ENCODE assay signal across 18 cellular contexts in genomic region chr12:45192707-45193106, GRCh38. TPM values are rescaled to one million over a fixed set of nuclear protein-coding genes. Genes with fewer than 3 reads are reported as not detected.
DNase-seq lines count a peak whose midpoint lies in the region; ATAC-seq, FAIRE-seq and TF ChIP-seq lines count a peak whose summit lies in the region.
"Had no signal": no experiment of that assay in that cellular context is flagged by ENCODE, and none has a peak within 500 bp of the region (broad histone marks: within the 10 kb centered on the region; RNA-seq: fewer than 3 reads in every experiment).

No MANE protein-coding gene starts in this region.

- intact Hi-C loops in K562 (cut with micrococcal nuclease) (no loop called here), testis (cut with DNase I; ENCODE audit: low total_unique reads) (no loop called here)
- intact Hi-C loops in activated T-helper 1 cell treated with anti-CD3 and anti-CD28 coated beads, Interleukin-12 subunit alpha, Interleukin-12 subunit beta, Interleukin-2, Interleukin-4 antibody, amounts not matched to agents 30 ng/mL and 10 ng/mL and 1 ng/mL, durations not matched to agents 14 hours and 24 hours and 36 hours (cut with micrococcal nuclease): loop anchor here (1.0 kb wide), 1 partner anchor 23 kb away; no protein-coding TSS in a partner anchor

- 82% methylated on average over 4 of the region's 4 CpGs for WGBS in SK-N-SH (ENCODE audit: low lambda C conversion rate)
- WGBS in K562 (ENCODE audit: insufficient coverage, low coverage, missing lambda C conversion rate): 32% methylated on average over 4 of the region's 4 CpGs
- 65% methylated on average over 4 of the region's 4 CpGs for WGBS in smooth muscle cell (ENCODE audit: low lambda C conversion rate)
- WGBS in testis, 2 donors: 79 to 84% methylated on average over 4 of the region's 4 CpGs

- H4K20me1 ChIP-seq in SK-N-SH (ENCODE audit: insufficient read depth) (no peaks in the 10 kb centered on the region), K562 (replicated peaks; ENCODE audit: control insufficient read depth, insufficient read depth, low read length) (no peaks in the 10 kb centered on the region), smooth muscle cell (ENCODE audit: low read depth) (no peaks in the 10 kb centered on the region)
- H4K20me1 ChIP-seq: BLaER1 treated with 17β-estradiol and CSF1 and Interleukin-3, amounts not matched to agents 10 nM and 100 nM had no signal

- POLR2A ChIA-PET in SK-N-SH (lab: Yijun Ruan, JAX): no interaction called here
- POLR2A ChIA-PET in K562 (lab: Yijun Ruan, JAX): interaction anchor here (2.4 kb wide), 1 partner anchor 10 kb away, joined by 5 read pairs; no protein-coding TSS in a partner anchor

- in situ Hi-C loops in K562 (cut with MboI): no loop called here

- H3K4me1 Mint-ChIP-seq in activated T-helper 1 cell treated with anti-CD3 and anti-CD28 coated beads, Interleukin-12 subunit alpha, Interleukin-12 subunit beta, Interleukin-2, Interleukin-4 antibody, amounts not matched to agents 30 ng/mL and 10 ng/mL and 1 ng/mL, durations not matched to agents 14 hours and 24 hours and 36 hours (ENCODE audit: low read depth): peaks cover 17% of the 10 kb centered on the region

- H2AFZ ChIP-seq in SK-N-SH (ENCODE audit: low read depth) (no peak overlapping the region), K562 (ENCODE audit: low read depth, low read length) (no peak overlapping the region), smooth muscle cell (ENCODE audit: low read depth) (no peak overlapping the region)

- no peaks in the 10 kb centered on the region for H3K79me2 ChIP-seq in SK-N-SH (ENCODE audit: insufficient read depth)
- H3K79me2 ChIP-seq in K562 (ENCODE audit: control insufficient read depth, insufficient read depth, low read length): no peaks in the 10 kb centered on the region
- no peaks in the 10 kb centered on the region for H3K79me2 ChIP-seq in smooth muscle cell (ENCODE audit: low read depth)

- H3K9me2 ChIP-seq in SK-N-SH: no peaks in the 10 kb centered on the region

- no peaks in the 10 kb centered on the region for H3K9me3 Mint-ChIP-seq in activated T-helper 1 cell treated with anti-CD3 and anti-CD28 coated beads, Interleukin-12 subunit alpha, Interleukin-12 subunit beta, Interleukin-2, Interleukin-4 antibody, amounts not matched to agents 30 ng/mL and 10 ng/mL and 1 ng/mL, durations not matched to agents 14 hours and 24 hours and 36 hours
- H3K9me3 Mint-ChIP-seq: H9 had no signal

- H3K4me3 Mint-ChIP-seq in activated T-helper 1 cell treated with anti-CD3 and anti-CD28 coated beads, Interleukin-12 subunit alpha, Interleukin-12 subunit beta, Interleukin-2, Interleukin-4 antibody, amounts not matched to agents 30 ng/mL and 10 ng/mL and 1 ng/mL, durations not matched to agents 14 hours and 24 hours and 36 hours: no peak overlapping the region
- H3K4me3 Mint-ChIP-seq: H9 had no signal

- H3K9ac ChIP-seq in SK-N-SH (no peak overlapping the region), K562 (ENCODE audit: insufficient read depth in 1 of 2, low read depth in 2 of 2, low read length in 2 of 2) (no peak overlapping the region), smooth muscle cell (ENCODE audit: low read depth) (no peak overlapping the region)

- H3F3A ChIP-seq in SK-N-SH (replicated peaks; ENCODE audit: insufficient read depth): peaks cover 15% of the 10 kb centered on the region
- H3F3A ChIP-seq in smooth muscle cell (ENCODE audit: low read depth): no peaks in the 10 kb centered on the region

- H3K9me3 ChIP-seq in SK-N-SH (no peaks in the 10 kb centered on the region), K562 (replicated peaks; ENCODE audit: control insufficient read depth, insufficient read depth, low read depth, low read length) (no peaks in the 10 kb centered on the region), smooth muscle cell (replicated peaks; ENCODE audit: low read depth) (no peaks in the 10 kb centered on the region), testis (no peaks in the 10 kb centered on the region)
- H3K9me3 ChIP-seq: BLaER1 treated with 17β-estradiol and CSF1 and Interleukin-3, amounts not matched to agents 10 nM and 100 nM; SJCRH30 had no signal

- H3K27ac Mint-ChIP-seq in activated T-helper 1 cell treated with anti-CD3 and anti-CD28 coated beads, Interleukin-12 subunit alpha, Interleukin-12 subunit beta, Interleukin-2, Interleukin-4 antibody, amounts not matched to agents 30 ng/mL and 10 ng/mL and 1 ng/mL, durations not matched to agents 14 hours and 24 hours and 36 hours: no peak overlapping the region

- CTCF ChIA-PET in SK-N-SH (lab: Yijun Ruan, JAX) (no interaction called here), K562 (lab: Yijun Ruan, JAX; ENCODE audit: low intra/inter-chr PET ratio) (no interaction called here)

- no peak for TF ChIP-seq POLR2A in K562 (conservative IDR thresholded peaks at IDR 0.05)
- TF ChIP-seq POLR2A in testis (IDR thresholded peaks at IDR 0.05): no peak

- no peaks in the 10 kb centered on the region for H3K9me1 ChIP-seq in K562 (ENCODE audit: control insufficient read depth, insufficient read depth, low read length)

- TF ChIP-seq RAD21 in SK-N-SH (IDR thresholded peaks at IDR 0.05; ENCODE audit: low read length) (no peak), K562 (CRISPR knock-in tag; conservative IDR thresholded peaks at IDR 0.05 in 1 of 2, IDR thresholded peaks at IDR 0.05 in 1 of 2) (no peak)

- H3K36me3 Mint-ChIP-seq in activated T-helper 1 cell treated with anti-CD3 and anti-CD28 coated beads, Interleukin-12 subunit alpha, Interleukin-12 subunit beta, Interleukin-2, Interleukin-4 antibody, amounts not matched to agents 30 ng/mL and 10 ng/mL and 1 ng/mL, durations not matched to agents 14 hours and 24 hours and 36 hours (ENCODE audit: low read depth): no peaks in the 10 kb centered on the region

- no peak for DNase-seq in SK-N-SH
- DNase-seq in HT-29 (ENCODE audit: low spot score): peak; percentile 56
- no peak for DNase-seq in K562 (ENCODE audit: extremely low read depth in 1 of 4, low spot score in 3 of 4)
- no peak for DNase-seq in smooth muscle cell (lab: John Stamatoyannopoulos, UW; ENCODE audit: unreplicated experiment)
- DNase-seq in activated T-helper 1 cell treated with anti-CD3 and anti-CD28 coated beads, Interleukin-12 subunit alpha, Interleukin-12 subunit beta, Interleukin-2, Interleukin-4 antibody, amounts not matched to agents 30 ng/mL and 10 ng/mL and 1 ng/mL, durations not matched to agents 14 hours and 24 hours and 36 hours (ENCODE audit: low spot score): no peak
- no peak for DNase-seq in testis
- DNase-seq: COR-L47, H9, NCI-H1092, NCI-H1694, NCI-H2107, NCI-H526 treated with DMSO at 0.1 percent for 48 hours had no signal

- no peaks in the 10 kb centered on the region for H3K27me3 Mint-ChIP-seq in activated T-helper 1 cell treated with anti-CD3 and anti-CD28 coated beads, Interleukin-12 subunit alpha, Interleukin-12 subunit beta, Interleukin-2, Interleukin-4 antibody, amounts not matched to agents 30 ng/mL and 10 ng/mL and 1 ng/mL, durations not matched to agents 14 hours and 24 hours and 36 hours (ENCODE audit: insufficient read depth)

- no peak for FAIRE-seq in K562 (lab: Jason Lieb, UNC)

- 0 out of 2 replicates have a peak overlapping the region, but pooled peaks have one; percentile 27 for H3K4me2 ChIP-seq in SK-N-SH
- no peak overlapping the region for H3K4me2 ChIP-seq in K562 (ENCODE audit: insufficient read depth, low read length)
- peak overlapping the region; percentile 6 for H3K4me2 ChIP-seq in smooth muscle cell

- no TSS peak for BruUV-seq in K562 (replicated peaks; lab: Mats Ljungman, UMichigan)

- no peaks in the 10 kb centered on the region for H3K36me3 ChIP-seq in SK-N-SH (replicated peaks in 1 of 2; ENCODE audit: control insufficient read depth in 1 of 2, insufficient read depth in 2 of 2, low read length in 1 of 2)
- no peaks in the 10 kb centered on the region for H3K36me3 ChIP-seq in K562 (ENCODE audit: control insufficient read depth, insufficient read depth, low read length)
- H3K36me3 ChIP-seq in smooth muscle cell (ENCODE audit: low read depth): peaks cover 4% of the 10 kb centered on the region
- no peaks in the 10 kb centered on the region for H3K36me3 ChIP-seq in testis (ENCODE audit: low read depth, missing control alignments)
- H3K36me3 ChIP-seq: SJCRH30 had no signal

- ATAC-seq in SK-N-SH treated with all-trans-retinoic acid at 6 μM for 48 hours (no peak), K562 (no peak), GM21367 (IDR thresholded peaks at IDR 0.05; ENCODE audit: unreplicated experiment) (no peak)

- peak overlapping the region in 1 of 2 experiments; percentile 67; a peak in 2 of 4 replicates for H3K27ac ChIP-seq in SK-N-SH (ENCODE audit: low read depth in 2 of 2, low read length in 1 of 2)
- H3K27ac ChIP-seq in K562 (ENCODE audit: extremely low read depth, low read depth, low read length): no peak overlapping the region
- H3K27ac ChIP-seq in smooth muscle cell (ENCODE audit: low read depth): no peak overlapping the region
- no peak overlapping the region for H3K27ac ChIP-seq in testis
- H3K27ac ChIP-seq: 22Rv1, RWPE1, SJCRH30 had no signal

- H3K4me3 ChIP-seq in SK-N-SH (ENCODE audit: low read depth in 2 of 2, low read length in 1 of 2): no peak overlapping the region
- H3K4me3 ChIP-seq in K562: no peak overlapping the region
- H3K4me3 ChIP-seq in smooth muscle cell: no peak overlapping the region
- H3K4me3 ChIP-seq in testis: no peak overlapping the region
- H3K4me3 ChIP-seq: BLaER1 treated with 17β-estradiol and CSF1 and Interleukin-3, amounts not matched to agents 10 nM and 100 nM; SJCRH30 had no signal

- H3K4me1 ChIP-seq in SK-N-SH (ENCODE audit: control insufficient read depth in 1 of 2, insufficient read depth in 2 of 2, low read depth in 1 of 2, low read length in 1 of 2): peaks cover 0 to 14% of the 10 kb centered on the region in 2 experiments; a peak in 2 of 4 replicates
- H3K4me1 ChIP-seq in K562 (replicated peaks in 1 of 2; ENCODE audit: control insufficient read depth in 2 of 2, insufficient read depth in 2 of 2, low read length in 2 of 2): peaks cover 0 to 8% of the 10 kb centered on the region in 2 experiments; a peak in 2 of 5 replicates
- H3K4me1 ChIP-seq in smooth muscle cell (ENCODE audit: low read depth): no peaks in the 10 kb centered on the region
- H3K4me1 ChIP-seq in testis: no peaks in the 10 kb centered on the region

- TF ChIP-seq CTCF in SK-N-SH (IDR thresholded peaks at IDR 0.05) (no peak), K562 (IDR thresholded peaks at IDR 0.05 in 2 of 3, conservative IDR thresholded peaks at IDR 0.05 in 1 of 3; ENCODE audit: insufficient read depth in 2 of 3, low read depth in 1 of 3, low read length in 3 of 3) (no peak), smooth muscle cell (IDR thresholded peaks at IDR 0.05; ENCODE audit: borderline replicate concordance, insufficient read depth, poor library complexity, severe bottlenecking) (no peak), testis (IDR thresholded peaks at IDR 0.05) (no peak)

- TF ChIP-seq EP300 in SK-N-SH (IDR thresholded peaks at IDR 0.05; ENCODE audit: borderline replicate concordance in 1 of 2, low read depth in 1 of 2, low read length in 1 of 2) (no peak), K562 (IDR thresholded peaks at IDR 0.05; ENCODE audit: low read length) (no peak)

- H3K27me3 ChIP-seq in SK-N-SH (ENCODE audit: insufficient read depth): no peaks in the 10 kb centered on the region
- H3K27me3 ChIP-seq in K562 (ENCODE audit: control insufficient read depth in 2 of 2, insufficient read depth in 2 of 2, low read length in 2 of 2): no peaks in the 10 kb centered on the region
- H3K27me3 ChIP-seq in smooth muscle cell (ENCODE audit: low read depth): no peaks in the 10 kb centered on the region
- H3K27me3 ChIP-seq in testis: no peaks in the 10 kb centered on the region
- H3K27me3 ChIP-seq: BLaER1 treated with 17β-estradiol and CSF1 and Interleukin-3, amounts not matched to agents 10 nM and 100 nM; SJCRH30 had no signal

RNA-seq across cellular contexts. Expression of gene ANO6, which starts 23.2 kb away (rescaled TPM):
- polyA plus RNA-seq in SK-N-SH (2012; rRNA removed): 20.1 and 26.7 TPM in 2 replicates
- 33.7 and 34.5 TPM in 2 replicates for polyA plus RNA-seq in SK-N-SH (2012; cell fraction: cytosol; rRNA removed)
- 11.0 and 22.7 TPM in 2 replicates for polyA plus RNA-seq in SK-N-SH (2012; cell fraction: nucleus; rRNA removed)
- 28.3 and 30.5 TPM in 2 replicates for total RNA-seq in HT-29 (2014; rRNA removed; shearing (Covaris generic))
- 21.5 and 44.0 TPM in 2 replicates for total RNA-seq in K562 (2011; cell fraction: chromatin; rRNA removed; ENCODE audit: low replicate concordance)
- total RNA-seq in K562 (2011; cell fraction: nucleolus; rRNA removed): 16.0 and 17.0 TPM in 2 replicates
- 30.9 and 54.3 TPM in 2 replicates for total RNA-seq in K562 (2011; cell fraction: nucleoplasm; rRNA removed)
- 13.1 and 17.0 TPM in 2 replicates for total RNA-seq in K562 (2014; rRNA removed)
- total RNA-seq in K562 (2014; rRNA removed; fragmentation: Illumina TruSeq; extraction: Trizol): 23.8 and 25.6 TPM in 2 replicates
- total RNA-seq in K562 (2015; rRNA removed; fragmentation: Illumina TruSeq; extraction: Trizol): 23.1 and 24.7 TPM in 2 replicates
- total RNA-seq in K562 (2021): 19.0 and 20.3 TPM in 2 replicates
- polyA plus RNA-seq in K562 (2011; rRNA removed): 19.3 and 23.4 TPM in 2 replicates
- 8.7 and 16.6 TPM in 2 replicates for polyA plus RNA-seq in K562 (2011; cell fraction: cytosol; rRNA removed)
- 13.9 and 18.2 TPM in 2 replicates for polyA plus RNA-seq in K562 (2011; cell fraction: nucleus; rRNA removed)
- 14.9 and 22.1 TPM in 2 replicates for polyA plus RNA-seq in K562 (2012)
- polyA plus RNA-seq in K562 (2014; fragmentation: Illumina TruSeq; extraction: Trizol): 17.2 and 21.1 TPM in 2 replicates
- 1 to 10 TPM; 3.5 to 5.6 TPM for polyA plus RNA-seq in K562 (2014; fragmentation: Nextera tagmentation; extraction: Ambion mirVana)
- 10.4 and 14.0 TPM in 2 replicates for polyA plus RNA-seq in K562 (2014; rRNA removed)
- polyA minus RNA-seq in K562 (2011; rRNA and poly(A)+ RNA removed): 43.1 and 45.6 TPM in 2 replicates
- 13.6 and 18.3 TPM in 2 replicates for polyA minus RNA-seq in K562 (2011; cell fraction: cytosol; rRNA and poly(A)+ RNA removed)
- 19.4 and 34.4 TPM in 2 replicates for polyA minus RNA-seq in K562 (2011; cell fraction: nucleus; rRNA and poly(A)+ RNA removed)
- total RNA-seq in smooth muscle cell: 106 and 115 TPM in 2 replicates
- 44.8 and 60.3 TPM in 2 replicates for polyA plus RNA-seq in smooth muscle cell
- 21.7 and 22.1 TPM in 2 replicates for total RNA-seq in activated T-helper 1 cell treated with anti-CD3 and anti-CD28 coated beads, Interleukin-12 subunit alpha, Interleukin-12 subunit beta, Interleukin-2, Interleukin-4 antibody, amounts not matched to agents 30 ng/mL and 10 ng/mL and 1 ng/mL, durations not matched to agents 14 hours and 24 hours and 36 hours
- 10 to 100 TPM; 58.0 to 75.7 TPM for total RNA-seq in testis
- 33.1 TPM for polyA plus RNA-seq in testis (ENCODE audit: insufficient read depth, low read depth, low replicate concordance)
